In the genomic region with DNA sequence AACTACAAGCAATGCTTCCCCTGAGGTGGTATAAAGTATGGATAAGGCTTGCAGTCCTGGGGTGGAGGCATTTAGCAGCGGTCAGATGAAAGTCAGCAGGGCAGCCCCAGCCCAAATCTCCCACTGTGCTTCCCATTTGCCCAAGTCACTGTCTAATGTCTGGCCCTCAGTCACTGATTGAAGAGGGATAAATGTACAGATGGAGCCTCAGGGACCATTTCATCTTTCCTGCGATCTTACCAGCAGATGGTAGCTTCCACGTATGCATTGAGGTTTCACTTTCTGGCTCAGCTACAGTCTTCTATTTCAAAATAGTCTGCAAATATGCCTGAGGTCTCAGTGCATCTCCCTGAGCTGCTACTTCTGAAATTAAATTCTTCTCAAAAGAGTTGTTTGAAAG, we compare ENCODE assay signal across 1 cellular context.
TF ChIP-seq lines count a peak whose summit lies in the region.

No MANE protein-coding gene starts in this region.

TF ChIP-seq in GM12878, 131 proteins besides CTCF, POLR2A, EP300 and RAD21 (continued from another document):
- TF ChIP-seq RELB (IDR thresholded peaks at IDR 0.05; ENCODE audit: low read depth): no peak
- no peak for TF ChIP-seq RBBP5 (conservative IDR thresholded peaks at IDR 0.05)
- TF ChIP-seq REST (IDR thresholded peaks at IDR 0.05; ENCODE audit: low read depth, low read length): no peak
- TF ChIP-seq, protein P1, sequence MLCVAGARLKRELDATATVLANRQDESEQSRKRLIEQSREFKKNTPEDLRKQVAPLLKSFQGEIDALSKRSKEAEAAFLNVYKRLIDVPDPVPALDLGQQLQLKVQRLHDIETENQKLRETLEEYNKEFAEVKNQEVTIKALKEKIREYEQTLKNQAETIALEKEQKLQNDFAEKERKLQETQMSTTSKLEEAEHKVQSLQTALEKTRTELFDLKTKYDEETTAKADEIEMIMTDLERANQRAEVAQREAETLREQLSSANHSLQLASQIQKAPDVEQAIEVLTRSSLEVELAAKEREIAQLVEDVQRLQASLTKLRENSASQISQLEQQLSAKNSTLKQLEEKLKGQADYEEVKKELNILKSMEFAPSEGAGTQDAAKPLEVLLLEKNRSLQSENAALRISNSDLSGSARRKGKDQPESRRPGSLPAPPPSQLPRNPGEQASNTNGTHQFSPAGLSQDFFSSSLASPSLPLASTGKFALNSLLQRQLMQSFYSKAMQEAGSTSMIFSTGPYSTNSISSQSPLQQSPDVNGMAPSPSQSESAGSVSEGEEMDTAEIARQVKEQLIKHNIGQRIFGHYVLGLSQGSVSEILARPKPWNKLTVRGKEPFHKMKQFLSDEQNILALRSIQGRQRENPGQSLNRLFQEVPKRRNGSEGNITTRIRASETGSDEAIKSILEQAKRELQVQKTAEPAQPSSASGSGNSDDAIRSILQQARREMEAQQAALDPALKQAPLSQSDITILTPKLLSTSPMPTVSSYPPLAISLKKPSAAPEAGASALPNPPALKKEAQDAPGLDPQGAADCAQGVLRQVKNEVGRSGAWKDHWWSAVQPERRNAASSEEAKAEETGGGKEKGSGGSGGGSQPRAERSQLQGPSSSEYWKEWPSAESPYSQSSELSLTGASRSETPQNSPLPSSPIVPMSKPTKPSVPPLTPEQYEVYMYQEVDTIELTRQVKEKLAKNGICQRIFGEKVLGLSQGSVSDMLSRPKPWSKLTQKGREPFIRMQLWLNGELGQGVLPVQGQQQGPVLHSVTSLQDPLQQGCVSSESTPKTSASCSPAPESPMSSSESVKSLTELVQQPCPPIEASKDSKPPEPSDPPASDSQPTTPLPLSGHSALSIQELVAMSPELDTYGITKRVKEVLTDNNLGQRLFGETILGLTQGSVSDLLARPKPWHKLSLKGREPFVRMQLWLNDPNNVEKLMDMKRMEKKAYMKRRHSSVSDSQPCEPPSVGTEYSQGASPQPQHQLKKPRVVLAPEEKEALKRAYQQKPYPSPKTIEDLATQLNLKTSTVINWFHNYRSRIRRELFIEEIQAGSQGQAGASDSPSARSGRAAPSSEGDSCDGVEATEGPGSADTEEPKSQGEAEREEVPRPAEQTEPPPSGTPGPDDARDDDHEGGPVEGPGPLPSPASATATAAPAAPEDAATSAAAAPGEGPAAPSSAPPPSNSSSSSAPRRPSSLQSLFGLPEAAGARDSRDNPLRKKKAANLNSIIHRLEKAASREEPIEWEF (IDR thresholded peaks at IDR 0.05; ENCODE audit: insufficient replicate concordance, low read depth, low read length): no peak
- no peak for TF ChIP-seq JUNB (IDR thresholded peaks at IDR 0.05)
- no peak for TF ChIP-seq CBFB (IDR thresholded peaks at IDR 0.05; ENCODE audit: low read depth)
- TF ChIP-seq JUND (IDR thresholded peaks at IDR 0.05; ENCODE audit: low read depth, low read length): no peak
